Comparison of ENCODE assay signal across 15 cellular contexts in genomic region chr14:76181546-76181945, GRCh38. TPM values are rescaled to one million over a fixed set of nuclear protein-coding genes. Genes with fewer than 3 reads are reported as not detected.
DNase-seq lines count a peak whose midpoint lies in the region; ATAC-seq and TF ChIP-seq lines count a peak whose summit lies in the region.
"Had no signal": no experiment of that assay in that cellular context is flagged by ENCODE, and none has a peak within 500 bp of the region (broad histone marks: within the 10 kb centered on the region; RNA-seq: fewer than 3 reads in every experiment).

No MANE protein-coding gene starts in this region.

- CTCF ChIA-PET in BJ (lab: Yijun Ruan, JAX) = interaction anchor here (0.9 to 1.2 kb wide), 3 partner anchors 9 to 114 kb away, joined by 3 to 4 read pairs (median 4); no protein-coding TSS in a partner anchor

- TF ChIP-seq CTCF in BJ (IDR thresholded peaks at IDR 0.05; ENCODE audit: insufficient read depth, low read depth, low read length) = 0 out of 2 replicates have a peak, but pooled peaks have one; percentile 14
- peak; percentile 20 for TF ChIP-seq CTCF in hepatocyte (IDR thresholded peaks at IDR 0.05; ENCODE audit: poor library complexity)
- TF ChIP-seq CTCF in omental fat pad (IDR thresholded peaks at IDR 0.05) = no peak

- H3K4me1 ChIP-seq in hepatocyte (ENCODE audit: insufficient read depth) = no peaks in the 10 kb centered on the region

- H3K27me3 ChIP-seq in BJ (ENCODE audit: control insufficient read depth, insufficient read depth, low read length) = no peaks in the 10 kb centered on the region
- H3K27me3 ChIP-seq in hepatocyte = no peaks in the 10 kb centered on the region

- no peak overlapping the region for H3K27ac Mint-ChIP-seq in activated T-helper 17 cell treated with anti-CD3 and anti-CD28 coated beads, Interleukin-2, amount 50 U/mL, for 72 hours
- H3K27ac Mint-ChIP-seq: activated CD4-positive, alpha-beta T cell treated with anti-CD3 and anti-CD28 coated beads for 36 hours had no signal

- WGBS in hepatocyte (ENCODE audit: low lambda C conversion rate, missing lambda C conversion rate) = 87% methylated on average over 1 of the region's 1 CpG

- no peak overlapping the region for H3K4me2 ChIP-seq in hepatocyte

- H3K9me3 Mint-ChIP-seq in activated T-helper 17 cell treated with anti-CD3 and anti-CD28 coated beads, Interleukin-2, amount 50 U/mL, for 72 hours = no peaks in the 10 kb centered on the region

- no peak overlapping the region for H3K4me3 Mint-ChIP-seq in activated T-helper 17 cell treated with anti-CD3 and anti-CD28 coated beads, Interleukin-2, amount 50 U/mL, for 72 hours
- H3K4me3 Mint-ChIP-seq: activated CD4-positive, alpha-beta T cell treated with anti-CD3 and anti-CD28 coated beads for 36 hours had no signal

- H3K27ac ChIP-seq in hepatocyte = no peak overlapping the region

- H4K20me1 ChIP-seq in hepatocyte (ENCODE audit: insufficient read depth, poor library complexity, severe bottlenecking) = no peaks in the 10 kb centered on the region

- H3K79me2 ChIP-seq in hepatocyte = peaks cover 6% of the 10 kb centered on the region

- H3K4me1 Mint-ChIP-seq in activated T-helper 17 cell treated with anti-CD3 and anti-CD28 coated beads, Interleukin-2, amount 50 U/mL, for 72 hours = peaks cover 6% of the 10 kb centered on the region
- H3K4me1 Mint-ChIP-seq: activated CD4-positive, alpha-beta T cell treated with anti-CD3 and anti-CD28 coated beads for 36 hours had no signal

- no peaks in the 10 kb centered on the region for H3K9me3 ChIP-seq in hepatocyte (ENCODE audit: low read depth)

- POLR2A ChIA-PET in BJ (lab: Charles Lee) = no interaction called here

- H3K27me3 Mint-ChIP-seq in activated T-helper 17 cell treated with anti-CD3 and anti-CD28 coated beads, Interleukin-2, amount 50 U/mL, for 72 hours = no peaks in the 10 kb centered on the region
- H3K27me3 Mint-ChIP-seq: activated CD4-positive, alpha-beta T cell treated with anti-CD3 and anti-CD28 coated beads for 36 hours had no signal

- peaks cover 99% of the 10 kb centered on the region for H3K36me3 Mint-ChIP-seq in activated T-helper 17 cell treated with anti-CD3 and anti-CD28 coated beads, Interleukin-2, amount 50 U/mL, for 72 hours (ENCODE audit: low read depth)

- ATAC-seq in HG02938 (IDR thresholded peaks at IDR 0.05; ENCODE audit: unreplicated experiment) (no peak), omental fat pad (ENCODE audit: low FRiP score) (no peak)
- ATAC-seq in activated T-helper 17 cell treated with anti-CD3 and anti-CD28 coated beads, Interleukin-2, amount 50 U/mL, for 72 hours (replicated peaks) = no peak
- ATAC-seq: activated CD4-positive, alpha-beta T cell treated with anti-CD3 and anti-CD28 coated beads for 36 hours had no signal

- H3K4me3 ChIP-seq in BJ (ENCODE audit: low read depth, low read length) = no peak overlapping the region
- H3K4me3 ChIP-seq in hepatocyte = no peak overlapping the region

- H3K36me3 ChIP-seq in BJ (ENCODE audit: control insufficient read depth, insufficient read depth, low read length) (peaks cover 11% of the 10 kb centered on the region), hepatocyte (replicated peaks; ENCODE audit: insufficient read depth, low read depth) (no peaks in the 10 kb centered on the region)

- H3K9me2 ChIP-seq in hepatocyte (replicated peaks; ENCODE audit: insufficient read depth) = no peaks in the 10 kb centered on the region

- DNase-seq in BJ (ENCODE audit: low read depth) (no peak), HCEC 1CT (peak; percentile 57), SKM-1 (lab: John Stamatoyannopoulos, UW; ENCODE audit: unreplicated experiment) (peak; percentile 3), hepatocyte (ENCODE audit: low spot score) (no peak), NCI-H510A (lab: John Stamatoyannopoulos, UW) (no peak), omental fat pad (ENCODE audit: low spot score) (no peak)
- DNase-seq: activated CD4-positive, alpha-beta T cell treated with anti-CD3 and anti-CD28 coated beads for 36 hours; activated naive CD4-positive, alpha-beta T cell treated with Interleukin-2 at 50 U/mL for 16 hours; DMS79; hypothalamus; NCI-H1417 treated with DMSO at 0.1 percent for 48 hours; RPMI8226; stimulated activated CD4-positive, alpha-beta T cell treated with anti-CD3 and anti-CD28 coated beads, Interleukin-12 subunit alpha, Interleukin-12 subunit beta, amount 100 ng/mL, for 4 hours had no signal

- H2AFZ ChIP-seq in hepatocyte = no peak overlapping the region

RNA-seq across cellular contexts. Expression of gene GPATCH2L, which starts 29.8 kb away (rescaled TPM):
- 23.6 and 26.1 TPM in 2 replicates for polyA plus RNA-seq in BJ (2011; rRNA removed)
- 49.0 and 72.2 TPM in 2 replicates for polyA minus RNA-seq in BJ (2011; rRNA and poly(A)+ RNA removed)
- total RNA-seq in hepatocyte = 52.9 and 60.5 TPM in 2 replicates
- 16.1 and 21.4 TPM in 2 replicates for polyA plus RNA-seq in hepatocyte
- 10 to 100 TPM; 62.5 to 83.8 TPM for total RNA-seq in activated T-helper 17 cell treated with anti-CD3 and anti-CD28 coated beads, Interleukin-2, amount 50 U/mL, for 72 hours
- total RNA-seq in omental fat pad = 10 to 100 TPM; 29.1 to 66.7 (median 50.7) TPM

Comparison
In these comparisons a context has a peak if more than half of its experiments do, and no peak if none do; other contexts are left out.
1. DNase-seq: peak in HCEC 1CT (single experiment) and SKM-1 (single experiment); none in BJ (single experiment), hepatocyte (single experiment), NCI-H510A (single experiment) and omental fat pad (single experiment).
2. CTCF ChIP-seq: peak in BJ (single experiment) and hepatocyte (single experiment); none in omental fat pad (0 of 3).